18 cellular contexts compared by ENCODE assay signal in genomic region chr11:64070301-64070656, GRCh38. TPM values are rescaled to one million over a fixed set of nuclear protein-coding genes. Genes with fewer than 3 reads are reported as not detected.
"Had no signal": no experiment of that assay in that cellular context is flagged by ENCODE, and none has a peak within 500 bp of the region (broad histone marks: within the 10 kb centered on the region; RNA-seq: fewer than 3 reads in every experiment).

No MANE protein-coding gene starts in this region.

- H3K9me3 ChIP-seq: gastroesophageal sphincter, left lung, right atrium auricular region, tibial artery, uterus had no signal

- H3K27me3 ChIP-seq: gastroesophageal sphincter, left lung, right atrium auricular region, uterus had no signal

- H3K4me1 ChIP-seq: tibial artery had no signal

- H3K4me3 ChIP-seq: gastroesophageal sphincter, left lung, right atrium auricular region, skin epidermis, tibial artery, uterus had no signal

- ATAC-seq: gastroesophageal sphincter; left lung; naive thymus-derived CD8-positive, alpha-beta T cell had no signal

- H3K36me3 ChIP-seq: gastroesophageal sphincter, left lung, right atrium auricular region, tibial artery, uterus had no signal

- DNase-seq: activated CD4-positive, CD25-positive, alpha-beta regulatory T cell treated with anti-CD3 and anti-CD28 coated beads, Interleukin-2, amount 50 U/mL, for 72 hours; activated naive CD4-positive, alpha-beta T cell treated with anti-CD3 and anti-CD28 coated beads, Interleukin-2, amount 50 U/mL, for 16 hours; erythroblast; islet precursor cell; left lung; mammary epithelial cell; naive thymus-derived CD8-positive, alpha-beta T cell; occipital lobe; stimulated activated CD4-positive, alpha-beta T cell treated with anti-CD3 and anti-CD28 coated beads, Interleukin-15, amount 100 ng/mL, for 24 hours; stimulated activated CD4-positive, alpha-beta T cell treated with anti-CD3 and anti-CD28 coated beads, Interleukin-4, amount 100 ng/mL, for 1 hour; stimulated activated naive CD4-positive, alpha-beta T cell; tibial artery; uterus had no signal

- H3K27ac ChIP-seq: gastroesophageal sphincter, left lung, right atrium auricular region, skin epidermis, tibial artery, uterus had no signal

RNA-seq across cellular contexts. Expression of gene FLRT1, which starts 34.5 kb away (rescaled TPM):
- total RNA-seq: activated T-helper 2 cell treated with anti-CD3 and anti-CD28 coated beads, Interferon-gamma antibody, Interleukin-2, Interleukin-4, amounts not matched to agents 10 μg/mL and 5 μg/mL and 100 μg/mL, durations not matched to agents 14 hours and 24 hours and 36 hours; dermis microvascular lymphatic vessel endothelial cell; naive thymus-derived CD8-positive, alpha-beta T cell had no signal
- polyA plus RNA-seq: naive thymus-derived CD8-positive, alpha-beta T cell had no signal
